In the genomic region with DNA sequence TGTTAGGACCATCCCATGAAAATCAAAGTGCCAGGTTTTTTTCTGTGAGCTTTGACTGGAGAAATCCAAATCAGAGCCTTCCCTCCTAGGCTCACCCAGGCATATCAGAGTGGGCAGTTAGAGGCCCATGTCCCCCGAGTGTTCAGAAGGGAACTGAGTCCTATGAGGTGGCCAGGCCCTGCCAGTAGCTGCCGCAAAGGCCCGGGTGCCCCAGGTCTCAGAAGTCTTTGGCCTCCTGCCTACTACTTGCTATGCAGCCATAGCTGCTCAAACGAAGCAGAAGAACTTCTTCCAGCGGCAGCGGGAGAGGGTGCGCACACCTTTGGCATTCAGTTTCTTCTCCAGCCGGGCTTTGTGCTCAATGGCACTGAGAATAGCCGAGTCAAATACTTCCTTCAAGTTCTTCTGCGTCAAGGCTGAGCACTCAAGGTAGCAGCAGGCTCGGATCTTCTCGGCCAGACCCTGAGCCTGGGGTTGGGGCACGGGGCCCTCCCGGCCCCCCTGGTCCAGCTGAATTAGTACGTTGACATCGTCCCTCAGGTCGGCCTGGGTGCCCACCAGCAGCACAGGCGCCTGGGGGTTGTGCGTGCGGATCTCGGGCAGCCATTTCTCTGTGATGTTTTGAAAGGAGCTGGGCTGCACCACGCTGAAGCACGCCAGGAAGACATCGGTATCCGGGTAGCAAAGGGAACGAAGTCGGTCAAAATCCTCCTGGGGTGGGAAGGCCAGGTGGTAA, we compare ENCODE assay signal across 7 cellular contexts. TPM values are rescaled to one million over a fixed set of nuclear protein-coding genes. Genes with fewer than 3 reads are reported as not detected.
A peak's percentile ranks its signal among the peaks of the same experiment; 100 is the strongest.
DNase-seq lines count a peak whose midpoint lies in the region; ATAC-seq and TF ChIP-seq lines count a peak whose summit lies in the region.
"Had no signal": no experiment of that assay in that cellular context is flagged by ENCODE, and none has a peak within 500 bp of the region (broad histone marks: within the 10 kb centered on the region; RNA-seq: fewer than 3 reads in every experiment).

No MANE protein-coding gene starts in this region.

- no TSS peak for BruUV-seq in A673 (replicated peaks; lab: Mats Ljungman, UMichigan)

- H2AFZ ChIP-seq in hepatocyte = no peak overlapping the region

- no peaks in the 10 kb centered on the region for H4K20me1 ChIP-seq in hepatocyte (ENCODE audit: insufficient read depth, poor library complexity, severe bottlenecking)

- DNase-seq in A673 (ENCODE audit: low spot score) = no peak
- DNase-seq in LNCaP clone FGC (ENCODE audit: low read depth) = no peak
- DNase-seq in hepatocyte (ENCODE audit: low spot score) = no peak
- no peak for DNase-seq in testis
- no peak for DNase-seq in NCI-H1930 (lab: John Stamatoyannopoulos, UW)
- DNase-seq: NCI-H2081 treated with DMSO at 0.1 percent for 48 hours had no signal

- H3K4me1 ChIP-seq in A673 (ENCODE audit: insufficient read depth, low read length, poor library complexity, severe bottlenecking) (peaks cover 4% of the 10 kb centered on the region), hepatocyte (ENCODE audit: insufficient read depth) (no peaks in the 10 kb centered on the region), testis (no peaks in the 10 kb centered on the region)

- H3K4me2 ChIP-seq in hepatocyte = peak overlapping the region; percentile 99

- 81% methylated on average over 27 of the region's 27 CpGs for WGBS in hepatocyte (ENCODE audit: low lambda C conversion rate, missing lambda C conversion rate)
- 50 to 71% methylated on average over 12 to 27 of the region's 27 CpGs for WGBS in testis, 2 donors

- TF ChIP-seq CTCF in A673 (conservative IDR thresholded peaks at IDR 0.05; ENCODE audit: low read depth, low read length) (no peak), LNCaP clone FGC (IDR thresholded peaks at IDR 0.05; ENCODE audit: control insufficient read depth, extremely low read depth, insufficient read depth) (no peak), hepatocyte (IDR thresholded peaks at IDR 0.05; ENCODE audit: poor library complexity) (no peak), testis (IDR thresholded peaks at IDR 0.05) (no peak)

- H3K79me2 ChIP-seq in hepatocyte = no peaks in the 10 kb centered on the region

- peak overlapping the region; percentile 72 for H3K4me3 ChIP-seq in A673 (ENCODE audit: low read depth, low read length, poor library complexity, severe bottlenecking)
- peak overlapping the region; percentile 70 for H3K4me3 ChIP-seq in LNCaP clone FGC (ENCODE audit: low read depth, low read length)
- H3K4me3 ChIP-seq in hepatocyte = no peak overlapping the region
- H3K4me3 ChIP-seq in testis = peak overlapping the region in 1 of 2 donors; percentile 55

- H3K36me3 ChIP-seq in A673 (ENCODE audit: insufficient read depth, low read length, poor library complexity, severe bottlenecking) = no peaks in the 10 kb centered on the region
- no peaks in the 10 kb centered on the region for H3K36me3 ChIP-seq in hepatocyte (replicated peaks; ENCODE audit: insufficient read depth, low read depth)
- no peaks in the 10 kb centered on the region for H3K36me3 ChIP-seq in testis (ENCODE audit: low read depth, missing control alignments)

- H3K27me3 ChIP-seq in A673 (replicated peaks; ENCODE audit: insufficient read depth, low read depth, low read length, poor library complexity) (no peaks in the 10 kb centered on the region), hepatocyte (no peaks in the 10 kb centered on the region), testis (no peaks in the 10 kb centered on the region)

- CTCF ChIA-PET in A673 (lab: Charles Lee) = interaction anchor here (0.5 to 3.6 kb wide), 12 partner anchors 9 to 1108 kb away, joined by 3 to 23 read pairs (median 6); partner anchors contain the start of gene VPS18

- H3K9me2 ChIP-seq in hepatocyte (replicated peaks; ENCODE audit: insufficient read depth) = no peaks in the 10 kb centered on the region

- intact Hi-C loops in A673 (cut with micrococcal nuclease; ENCODE audit: unreplicated experiment) (no loop called here), testis (cut with DNase I; ENCODE audit: low total_unique reads) (no loop called here)

- POLR2A ChIA-PET in A673 (lab: Charles Lee; ENCODE audit: low non-redundant PET) = interaction anchor here (0.6 to 0.7 kb wide), 2 partner anchors 14 to 391 kb away, joined by 3 read pairs; no protein-coding TSS in a partner anchor

- no peak overlapping the region for H3K27ac ChIP-seq in A673 (ENCODE audit: low read depth, low read length, poor library complexity, severe bottlenecking)
- H3K27ac ChIP-seq in hepatocyte = peak overlapping the region; percentile 88
- no peak overlapping the region for H3K27ac ChIP-seq in testis

- H3K9me3 ChIP-seq in A673 (ENCODE audit: low read depth, low read length, poor library complexity, severe bottlenecking) (no peaks in the 10 kb centered on the region), hepatocyte (ENCODE audit: low read depth) (no peaks in the 10 kb centered on the region), testis (no peaks in the 10 kb centered on the region)

- no peak for TF ChIP-seq POLR2A in testis (IDR thresholded peaks at IDR 0.05)

- ATAC-seq in HG03097 (IDR thresholded peaks at IDR 0.05; ENCODE audit: low FRiP score, unreplicated experiment) = no peak

RNA-seq across cellular contexts. Expression of gene RHOV, which starts 1.1 kb away (rescaled TPM):
- 1.6 TPM in 2 replicates for total RNA-seq in A673 (2021)
- total RNA-seq in hepatocyte = 1.2 and 1.7 TPM in 2 replicates
- 5.7 and 6.1 TPM in 2 replicates for polyA plus RNA-seq in hepatocyte
- total RNA-seq in testis = under 1 TPM; 0.24 to 0.50 TPM
- polyA plus RNA-seq in testis (ENCODE audit: insufficient read depth, low read depth, low replicate concordance) = 0.91 TPM

RNA-seq across cellular contexts. Expression of gene VPS18, which starts 21.3 kb away (rescaled TPM):
- total RNA-seq in A673 (2021) (21.9 and 23.8 TPM in 2 replicates), hepatocyte (38.3 and 40.1 TPM in 2 replicates), testis (10 to 100 TPM; 25.5 to 33.4 TPM)
- polyA plus RNA-seq in hepatocyte (34.6 and 40.3 TPM in 2 replicates), testis (ENCODE audit: insufficient read depth, low read depth, low replicate concordance) (16.3 TPM)

RNA-seq across cellular contexts. Expression of gene SPINT1, which starts 29.1 kb away (rescaled TPM):
- 1.9 and 3.3 TPM in 2 replicates for total RNA-seq in A673 (2021)
- 155 and 197 TPM in 2 replicates for total RNA-seq in hepatocyte
- polyA plus RNA-seq in hepatocyte = 233 and 252 TPM in 2 replicates
- 10 to 100 TPM in 1 of 2 donors, 1 to 10 TPM in 1; 9.5 to 10.5 TPM for total RNA-seq in testis
- polyA plus RNA-seq in testis (ENCODE audit: insufficient read depth, low read depth, low replicate concordance) = 7.2 TPM

RNA-seq across cellular contexts. Expression of gene PPP1R14D, which starts 44.5 kb away (rescaled TPM):
- not detected in 2 replicates for total RNA-seq in A673 (2021)
- 0.24 TPM in 1 of 2 replicates, not detected in the other for total RNA-seq in hepatocyte
- polyA plus RNA-seq in hepatocyte = 0.47 TPM in 1 of 2 replicates, not detected in the other
- total RNA-seq in testis = under 1 TPM; 0.43 to 0.55 TPM
- polyA plus RNA-seq in testis (ENCODE audit: insufficient read depth, low read depth, low replicate concordance) = not detected

RNA-seq across cellular contexts. Expression of gene DLL4, which starts 56.2 kb away (rescaled TPM):
- 0.11 and 0.15 TPM in 2 replicates for total RNA-seq in A673 (2021)
- 2.3 and 2.8 TPM in 2 replicates for total RNA-seq in hepatocyte
- 1.1 TPM in 1 of 2 replicates, not detected in the other for polyA plus RNA-seq in hepatocyte
- 1 to 10 TPM; 3.5 to 3.9 TPM for total RNA-seq in testis
- 2.0 TPM for polyA plus RNA-seq in testis (ENCODE audit: insufficient read depth, low read depth, low replicate concordance)

Comparison
In these comparisons a context has a peak if more than half of its experiments do, and no peak if none do; other contexts are left out.
1. RNA of gene SPINT1, which starts 29.1 kb away (total RNA-seq): 155 to 197 TPM in hepatocyte; 9.5 to 10.5 TPM in testis and 1.9 to 3.3 TPM in A673; every median in the first group is over 10 times any median in the second.